8 cellular contexts compared by ENCODE assay signal in genomic region chr17:49360796-49361128, GRCh38. TPM values are rescaled to one million over a fixed set of nuclear protein-coding genes. Genes with fewer than 3 reads are reported as not detected.
A peak's percentile ranks its signal among the peaks of the same experiment; 100 is the strongest.
DNase-seq lines count a peak whose midpoint lies in the region; ATAC-seq, FAIRE-seq and TF ChIP-seq lines count a peak whose summit lies in the region.

No MANE protein-coding gene starts in this region.

- no peaks in the 10 kb centered on the region for H3K9me2 ChIP-seq in Karpas-422 (replicated peaks; ENCODE audit: insufficient read depth, low read length)

- H3K36me3 Mint-ChIP-seq in central memory CD8-positive, alpha-beta T cell (ENCODE audit: insufficient read depth) = peaks cover 23% of the 10 kb centered on the region

- no peak for ATAC-seq in central memory CD8-positive, alpha-beta T cell (replicated peaks; ENCODE audit: extremely low read depth, poor library complexity, severe bottlenecking)
- no peak for ATAC-seq in GM21723 (IDR thresholded peaks at IDR 0.05; ENCODE audit: unreplicated experiment)

- peak overlapping the region; percentile 96 for H3K27ac ChIP-seq in Karpas-422 (ENCODE audit: low read length)

- H3K9me3 ChIP-seq in Karpas-422 (ENCODE audit: low read length) = no peaks in the 10 kb centered on the region

- peak overlapping the region; percentile 98 for H3K4me2 ChIP-seq in Karpas-422 (ENCODE audit: low read depth, low read length, poor library complexity, severe bottlenecking)

- H3K27me3 ChIP-seq in GM06990 (replicated peaks; ENCODE audit: control insufficient read depth, insufficient read depth, low read length) (no peaks in the 10 kb centered on the region), Karpas-422 (ENCODE audit: low read length) (no peaks in the 10 kb centered on the region)

- H3K36me3 ChIP-seq in GM06990 (ENCODE audit: control insufficient read depth, insufficient read depth, low read length) (no peaks in the 10 kb centered on the region; the same call in 1 of the 2 replicates), Karpas-422 (ENCODE audit: insufficient read depth, low read length) (0 out of 2 replicates have a peak, but pooled peaks cover 2% of the 10 kb centered on the region)

- TF ChIP-seq CTCF in GM06990 (IDR thresholded peaks at IDR 0.05; ENCODE audit: insufficient read depth, low read length, poor library complexity, severe bottlenecking) = no peak

- H3K4me3 Mint-ChIP-seq in central memory CD8-positive, alpha-beta T cell = peak overlapping the region; percentile 90

- no peak overlapping the region for H2AFZ ChIP-seq in Karpas-422 (ENCODE audit: low read length)

- no peaks in the 10 kb centered on the region for H3K27me3 Mint-ChIP-seq in central memory CD8-positive, alpha-beta T cell

- H3K4me1 Mint-ChIP-seq in central memory CD8-positive, alpha-beta T cell = peaks cover 58% of the 10 kb centered on the region

- peak overlapping the region; percentile 87 for H3K27ac Mint-ChIP-seq in central memory CD8-positive, alpha-beta T cell (ENCODE audit: low read depth)

- DNase-seq in GM06990 (ENCODE audit: extremely low read depth, insufficient read length) = no peak
- DNase-seq in Karpas-422 = no peak
- DNase-seq in central memory CD8-positive, alpha-beta T cell (ENCODE audit: low spot score in 2 of 2) = no peak
- DNase-seq in myocyte (ENCODE audit: low read depth) = peak; percentile 13
- no peak for DNase-seq in ureter (ENCODE audit: low spot score)
- DNase-seq in GM19239 (ENCODE audit: insufficient read length, low spot score) = no peak
- no peak for DNase-seq in NCI-H526 treated with DMSO at 0.1 percent for 48 hours (lab: John Stamatoyannopoulos, UW)

- peaks cover 52% of the 10 kb centered on the region for H3K4me1 ChIP-seq in Karpas-422 (ENCODE audit: low read length)

- H3K79me2 ChIP-seq in Karpas-422 (ENCODE audit: low read length) = peaks cover 58% of the 10 kb centered on the region

- peak overlapping the region; percentile 96 for H3K9ac ChIP-seq in Karpas-422 (ENCODE audit: low read length)

- H3K4me3 ChIP-seq in GM06990 (replicated peaks; ENCODE audit: low read depth, low read length) (peak overlapping the region; percentile 89), Karpas-422 (ENCODE audit: low read length) (peak overlapping the region; percentile 89)

- no peak for FAIRE-seq in GM19239 (lab: Jason Lieb, UNC)

- peaks cover 28% of the 10 kb centered on the region for H4K20me1 ChIP-seq in Karpas-422 (ENCODE audit: insufficient read depth, low read depth, low read length)

- no peaks in the 10 kb centered on the region for H3K9me3 Mint-ChIP-seq in central memory CD8-positive, alpha-beta T cell

RNA-seq across cellular contexts. Expression of gene ZNF652, which starts 1.3 kb away (rescaled TPM):
- total RNA-seq in Karpas-422 (2014; rRNA removed; shearing (Covaris generic); ENCODE audit: low replicate concordance) = 47.7 and 84.1 TPM in 2 replicates
- 24.6 and 26.5 TPM in 2 replicates for total RNA-seq in myocyte
- polyA plus RNA-seq in myocyte (2012) = 8.3 TPM
- total RNA-seq in ureter = 44.6 TPM

RNA-seq across cellular contexts. Expression of gene PHB1, which starts 53.9 kb away (rescaled TPM):
- total RNA-seq in Karpas-422 (2014; rRNA removed; shearing (Covaris generic); ENCODE audit: low replicate concordance) = 91.5 and 130 TPM in 2 replicates
- total RNA-seq in myocyte (128 and 153 TPM in 2 replicates), ureter (172 TPM)
- 217 TPM for polyA plus RNA-seq in myocyte (2012)
